22 cellular contexts compared by ENCODE assay signal in the genomic region with DNA sequence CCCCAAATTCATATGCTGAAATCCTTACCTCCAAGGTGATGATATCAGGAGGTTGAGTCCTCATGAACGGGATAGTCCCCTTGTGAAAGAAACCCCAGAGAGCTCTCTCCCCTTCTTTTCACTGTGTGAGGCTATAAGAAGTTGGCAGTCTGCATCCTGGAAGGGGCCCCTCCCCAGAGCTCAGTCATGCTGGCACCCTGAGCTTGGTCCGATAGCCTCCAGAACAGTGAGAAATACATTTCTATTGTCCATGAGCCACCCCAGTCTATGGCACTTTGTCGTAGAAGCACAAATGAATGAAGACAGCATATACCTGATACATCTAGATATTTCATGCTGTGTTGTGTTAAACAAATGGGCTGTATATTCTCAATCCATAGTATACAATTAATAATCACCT.
"Had no signal": no experiment of that assay in that cellular context is flagged by ENCODE, and none has a peak within 500 bp of the region (broad histone marks: within the 10 kb centered on the region; RNA-seq: fewer than 3 reads in every experiment).

No MANE protein-coding gene starts in this region.

- H3K9me3 Mint-ChIP-seq: activated naive CD4-positive, alpha-beta T cell treated with anti-CD3 and anti-CD28 coated beads, Interleukin-2, amount 50 U/mL, for 24 hours; T-helper 1 cell treated with Interleukin-12 subunit alpha and Interleukin-12 subunit beta and Interleukin-4 antibody, amounts not matched to agents 30 μg/mL and 1 μg/mL, for 36 hours had no signal

- H3K36me3 ChIP-seq: adrenal gland, colonic mucosa, Peyer's patch, SJCRH30 had no signal

- H3K9me2 ChIP-seq: SK-N-SH had no signal

- H3K27me3 Mint-ChIP-seq: activated naive CD4-positive, alpha-beta T cell treated with anti-CD3 and anti-CD28 coated beads, Interleukin-2, amount 50 U/mL, for 24 hours had no signal

- H3K4me3 ChIP-seq: adrenal gland, colonic mucosa, Peyer's patch, SJCRH30 had no signal

- H3K9ac ChIP-seq: SK-N-SH had no signal

- H3K27me3 ChIP-seq: adrenal gland, colonic mucosa, Peyer's patch, SJCRH30 had no signal

- H3K27ac Mint-ChIP-seq: activated naive CD4-positive, alpha-beta T cell treated with anti-CD3 and anti-CD28 coated beads, Interleukin-2, amount 50 U/mL, for 24 hours; T-helper 1 cell treated with Interleukin-12 subunit alpha and Interleukin-12 subunit beta and Interleukin-4 antibody, amounts not matched to agents 30 μg/mL and 1 μg/mL, for 36 hours had no signal

- H3K4me2 ChIP-seq: SK-N-SH had no signal

- H3K36me3 Mint-ChIP-seq: activated naive CD4-positive, alpha-beta T cell treated with anti-CD3 and anti-CD28 coated beads, Interleukin-2, amount 50 U/mL, for 24 hours had no signal

- H3K4me1 ChIP-seq: colonic mucosa, Peyer's patch, SJCRH30 had no signal

- H3K4me3 Mint-ChIP-seq: activated CD8-positive, alpha-beta T cell treated with anti-CD3 and anti-CD28 coated beads, Interleukin-2, amount 10 ng/mL, durations not matched to agents 7 days and 5 days; activated naive CD4-positive, alpha-beta T cell treated with anti-CD3 and anti-CD28 coated beads, Interleukin-2, amount 50 U/mL, for 24 hours; T-helper 1 cell treated with Interleukin-12 subunit alpha and Interleukin-12 subunit beta and Interleukin-4 antibody, amounts not matched to agents 30 μg/mL and 1 μg/mL, for 36 hours had no signal

- DNase-seq: activated CD4-positive, alpha-beta T cell treated with anti-CD3 and anti-CD28 coated beads for 48 hours; activated CD4-positive, alpha-beta T cell treated with anti-CD3 and anti-CD28 coated beads, Interleukin-2, amount 50 U/mL, for 4 hours; activated CD8-positive, alpha-beta memory T cell treated with anti-CD3 and anti-CD28 coated beads, Interleukin-2, amount 50 U/mL, for 48 hours; activated CD8-positive, alpha-beta T cell treated with anti-CD3 and anti-CD28 coated beads, Interleukin-2, amount 10 ng/mL, durations not matched to agents 7 days and 5 days; activated effector memory CD4-positive, alpha-beta T cell treated with Interleukin-2 at 50 U/mL for 16 hours; activated T-cell treated with anti-CD3 and anti-CD28 coated beads, Interleukin-2, amount 50 U/mL, for 1 hour; colonic mucosa; NCI-H1092 treated with DMSO at 0.1 percent for 48 hours; NCI-H1417 treated with DMSO at 0.1 percent for 48 hours; NCI-H1694; NCI-H2029 treated with DMSO at 0.1 percent for 48 hours; NCI-H345; NCI-H510A treated with DMSO at 0.1 percent for 48 hours; NCI-H69; Peyer's patch; Right ventricle myocardium superior; SJCRH30; SK-N-SH had no signal

- H3K27ac ChIP-seq: adrenal gland, colonic mucosa, Peyer's patch, RWPE1, SJCRH30 had no signal

- H3K9me3 ChIP-seq: adrenal gland, colonic mucosa, Peyer's patch, SJCRH30, SK-N-SH had no signal
